In genomic region chr22:21665047-21665851, GRCh38 we compare ENCODE assay signal across 8 cellular contexts. TPM values are rescaled to one million over a fixed set of nuclear protein-coding genes. Genes with fewer than 3 reads are reported as not detected.
DNase-seq lines count a peak whose midpoint lies in the region; ATAC-seq, FAIRE-seq and TF ChIP-seq lines count a peak whose summit lies in the region.

No MANE protein-coding gene starts in this region.

- BruUV-seq in GM12878 (replicated peaks; lab: Mats Ljungman, UMichigan), result no TSS peak

- no peaks in the 10 kb centered on the region for H4K20me1 ChIP-seq in GM12878 (ENCODE audit: control insufficient read depth, insufficient read depth)

- H3K27ac ChIP-seq in cardiac muscle cell (no peak overlapping the region), GM12878 (ENCODE audit: control insufficient read depth, insufficient read depth) (peak overlapping the region; percentile 86), lung (ENCODE audit: low read depth in 1 of 2, low read length in 1 of 2) (peak overlapping the region; percentile 93 to 95), urinary bladder (ENCODE audit: low read depth) (peak overlapping the region; percentile 89)

- TF ChIP-seq RAD21 in GM12878 (IDR thresholded peaks at IDR 0.05; ENCODE audit: insufficient read depth, low read depth, low read length), result no peak

- POLR2A ChIA-PET in GM12878 (lab: Charles Lee), result interaction anchor here (1.8 to 2.0 kb wide), 2 partner anchors 13 to 19 kb away, joined by 5 to 6 read pairs; no protein-coding TSS in a partner anchor

- RAD21 ChIA-PET in GM12878 (lab: Charles Lee; ENCODE audit: unreplicated experiment), result interaction anchor here (1.0 to 1.2 kb wide), 2 partner anchors 19 to 36 kb away, joined by 3 to 5 read pairs; no protein-coding TSS in a partner anchor

- CTCF ChIA-PET in GM12878 (lab: Yijun Ruan, JAX), result interaction anchor here (0.7 to 1.3 kb wide), 4 partner anchors 18 to 287 kb away, joined by 3 to 9 read pairs (median 4); partner anchors contain the start of genes PPM1F and YDJC

- SMC1A ChIA-PET in GM12878 (lab: Charles Lee; ENCODE audit: uncharacterized antibody, unreplicated experiment), result interaction anchor here (0.8 to 0.9 kb wide), 3 partner anchors 19 to 24 kb away, joined by 3 read pairs; no protein-coding TSS in a partner anchor

- H3K9me3 ChIP-seq in cardiac muscle cell (ENCODE audit: low read depth) (no peaks in the 10 kb centered on the region), GM12878 (replicated peaks; ENCODE audit: control insufficient read depth, insufficient read depth, low read length) (no peaks in the 10 kb centered on the region), lung (ENCODE audit: control insufficient read depth in 2 of 2, insufficient read depth in 1 of 2, low read length in 1 of 2) (no peaks in the 10 kb centered on the region)

- ATAC-seq in Right ventricle myocardium inferior (no peak), GM12878 (no peak), lung (ENCODE audit: insufficient read depth, low FRiP score) (no peak), GM18909 (IDR thresholded peaks at IDR 0.05; ENCODE audit: poor library complexity, unreplicated experiment) (no peak)

- DNase-seq in cardiac muscle cell (ENCODE audit: low read depth in 1 of 2, low spot score in 1 of 2), result no peak
- DNase-seq in Right ventricle myocardium inferior (ENCODE audit: missing footprints), result no peak
- no peak for DNase-seq in GM12878 (ENCODE audit: low read depth, low spot score)
- no peak for DNase-seq in lung (ENCODE audit: low spot score)
- DNase-seq in GM12892 (ENCODE audit: insufficient read length), result no peak
- DNase-seq in SW 1271 (lab: John Stamatoyannopoulos, UW), result no peak

- no peak for TF ChIP-seq EP300 in GM12878 (IDR thresholded peaks at IDR 0.05; ENCODE audit: borderline replicate concordance in 1 of 2, control insufficient read depth in 1 of 2, low read depth in 2 of 2, low read length in 2 of 2)

- no peaks in the 10 kb centered on the region for H3K4me1 ChIP-seq in cardiac muscle cell (ENCODE audit: low read depth)
- no peaks in the 10 kb centered on the region for H3K4me1 ChIP-seq in GM12878 (ENCODE audit: control insufficient read depth, insufficient read depth, low read length)
- H3K4me1 ChIP-seq in lung (ENCODE audit: control insufficient read depth in 2 of 2, insufficient read depth in 2 of 2, low read length in 2 of 2), result peaks cover 0 to 4% of the 10 kb centered on the region in 2 donors
- no peaks in the 10 kb centered on the region for H3K4me1 ChIP-seq in urinary bladder (ENCODE audit: insufficient read depth)

- H3K27me3 ChIP-seq in cardiac muscle cell (no peaks in the 10 kb centered on the region), GM12878 (replicated peaks in 1 of 2; ENCODE audit: control insufficient read depth in 2 of 2, insufficient read depth in 2 of 2, low read length in 1 of 2) (no peaks in the 10 kb centered on the region), lung (ENCODE audit: control insufficient read depth, insufficient read depth) (no peaks in the 10 kb centered on the region)

- H3K4me3 ChIP-seq in cardiac muscle cell, result peak overlapping the region; percentile 60
- peak overlapping the region; percentile 71; the same call in 1 of the 2 replicates for H3K4me3 ChIP-seq in GM12878
- H3K4me3 ChIP-seq in lung, result peak overlapping the region; percentile 72
- H3K4me3 ChIP-seq in urinary bladder (ENCODE audit: low read depth, low read length), result peak overlapping the region; percentile 66

- TF ChIP-seq CTCF in cardiac muscle cell (IDR thresholded peaks at IDR 0.05; ENCODE audit: low read depth, low read length) (no peak), GM12878 (IDR thresholded peaks at IDR 0.05 in 2 of 3, conservative IDR thresholded peaks at IDR 0.05 in 1 of 3; ENCODE audit: control insufficient read depth in 2 of 3, extremely low read depth in 1 of 3, insufficient read depth in 1 of 3, low read depth in 3 of 3, low read length in 3 of 3) (no peak), lung (IDR thresholded peaks at IDR 0.05; ENCODE audit: control extremely low read depth, extremely low read depth) (no peak)

- H3K79me2 ChIP-seq in GM12878 (ENCODE audit: control insufficient read depth, insufficient read depth, low read length), result peaks cover 13% of the 10 kb centered on the region

- no peak overlapping the region; the same call in 1 of the 2 replicates for H3K9ac ChIP-seq in GM12878 (ENCODE audit: control insufficient read depth, insufficient read depth, low read length)

- TF ChIP-seq POLR2A in GM12878 (IDR thresholded peaks at IDR 0.05; ENCODE audit: low read depth, low read length), result no peak
- no peak for TF ChIP-seq POLR2A in GM12892 (IDR thresholded peaks at IDR 0.05; ENCODE audit: low read depth, low read length)

- FAIRE-seq in GM12878 (lab: Jason Lieb, UNC), result no peak
- no peak for FAIRE-seq in GM12892 (lab: Jason Lieb, UNC)

- WGBS in GM12878 (ENCODE audit: insufficient coverage, insufficient replicate concordance, low lambda C conversion rate, missing lambda C conversion rate), result 52% methylated on average over 26 of the region's 26 CpGs
- 70 to 77% methylated on average over 26 of the region's 26 CpGs for WGBS in lung, 2 donors
- 70% methylated on average over 26 of the region's 26 CpGs for WGBS in urinary bladder

- intact Hi-C loops in Right ventricle myocardium inferior (cut with DNase I), result no loop called here
- intact Hi-C loops in GM12878 (cut with micrococcal nuclease; ENCODE audit: unreplicated experiment), result no loop called here

- peak overlapping the region; percentile 23 for H3K4me2 ChIP-seq in GM12878 (ENCODE audit: control insufficient read depth, insufficient read depth)

- H3K36me3 ChIP-seq in cardiac muscle cell (no peaks in the 10 kb centered on the region), GM12878 (ENCODE audit: control insufficient read depth in 2 of 2, insufficient read depth in 2 of 2, low read length in 1 of 2) (no peaks in the 10 kb centered on the region), lung (ENCODE audit: control insufficient read depth in 2 of 2, insufficient read depth in 2 of 2, low read length in 2 of 2) (peaks cover 0 to 2% of the 10 kb centered on the region in 2 donors), urinary bladder (ENCODE audit: insufficient read depth) (no peaks in the 10 kb centered on the region)

- in situ Hi-C loops in GM12878 (cut with MboI), result no loop called here

- peak overlapping the region; percentile 89 for H2AFZ ChIP-seq in GM12878 (ENCODE audit: control insufficient read depth, low read depth, low read length)

RNA-seq across cellular contexts. Expression of gene PPIL2, which starts 0.6 kb away (rescaled TPM):
- total RNA-seq in cardiac muscle cell, result 23.3 and 29.2 TPM in 2 replicates
- 23.6 and 26.1 TPM in 2 replicates for polyA plus RNA-seq in cardiac muscle cell
- total RNA-seq in Right ventricle myocardium inferior, result 24.5 TPM
- 209 and 222 TPM in 2 replicates for total RNA-seq in GM12878 (2013; cell fraction: nucleolus; rRNA removed)
- total RNA-seq in GM12878 (2014; rRNA removed), result 27.5 and 32.3 TPM in 2 replicates
- 27.1 and 29.0 TPM in 2 replicates for total RNA-seq in GM12878 (2014; rRNA removed; fragmentation: Illumina TruSeq; extraction: Trizol)
- total RNA-seq in GM12878 (2021), result 45.1 and 47.3 TPM in 2 replicates
- polyA plus RNA-seq in GM12878 (2011; ENCODE audit: low read depth), result 15.9 TPM
- polyA plus RNA-seq in GM12878 (2011; rRNA removed), result 32.4 and 57.0 TPM in 2 replicates
- polyA plus RNA-seq in GM12878 (2011; cell fraction: cytosol; rRNA removed), result 52.5 and 59.8 TPM in 2 replicates
- 243 and 264 TPM in 2 replicates for polyA plus RNA-seq in GM12878 (2011; cell fraction: nucleus; rRNA removed)
- polyA plus RNA-seq in GM12878 (2012), result 30.2 and 32.0 TPM in 2 replicates
- 32.9 and 40.6 TPM in 2 replicates for polyA plus RNA-seq in GM12878 (2014; fragmentation: Illumina TruSeq; extraction: Trizol)
- polyA plus RNA-seq in GM12878 (2014; fragmentation: Nextera tagmentation; extraction: Ambion mirVana), result 1 to 10 TPM; 3.5 to 5.7 TPM
- polyA plus RNA-seq in GM12878 (2014; rRNA removed), result 56.8 and 63.5 TPM in 2 replicates
- polyA plus RNA-seq in GM12878 (2016; fragmentation: Nextera tagmentation; extraction: Ambion mirVana), result 10 to 100 TPM; 39.4 to 46.7 TPM
- 58.5 and 59.1 TPM in 2 replicates for polyA minus RNA-seq in GM12878 (2011; rRNA and poly(A)+ RNA removed)
- 11.9 and 12.9 TPM in 2 replicates for polyA minus RNA-seq in GM12878 (2011; cell fraction: cytosol; rRNA and poly(A)+ RNA removed)
- polyA minus RNA-seq in GM12878 (2011; cell fraction: nucleus; rRNA and poly(A)+ RNA removed), result 64.8 and 107 TPM in 2 replicates
- 10 to 100 TPM; 34.4 to 44.0 TPM for total RNA-seq in lung
- polyA plus RNA-seq in lung, result 10 to 100 TPM; 23.0 to 29.8 TPM
- 26.8 TPM for total RNA-seq in urinary bladder
- polyA plus RNA-seq in urinary bladder, result 26.3 TPM
- polyA plus RNA-seq in GM12892 (2012; ENCODE audit: missing spikeins), result 25.0 TPM

RNA-seq across cellular contexts. Expression of gene SDF2L1, which starts 23.1 kb away (rescaled TPM):
- 26.8 and 130 TPM in 2 replicates for total RNA-seq in cardiac muscle cell
- polyA plus RNA-seq in cardiac muscle cell, result 28.2 and 127 TPM in 2 replicates
- 20.7 TPM for total RNA-seq in Right ventricle myocardium inferior
- total RNA-seq in GM12878 (2013; cell fraction: nucleolus; rRNA removed), result 3.6 and 5.4 TPM in 2 replicates
- 70.2 and 109 TPM in 2 replicates for total RNA-seq in GM12878 (2014; rRNA removed)
- 12.9 and 17.1 TPM in 2 replicates for total RNA-seq in GM12878 (2014; rRNA removed; fragmentation: Illumina TruSeq; extraction: Trizol)
- 81.4 and 90.1 TPM in 2 replicates for total RNA-seq in GM12878 (2021)
- 15.5 TPM for polyA plus RNA-seq in GM12878 (2011; ENCODE audit: low read depth)
- 8.8 and 20.8 TPM in 2 replicates for polyA plus RNA-seq in GM12878 (2011; rRNA removed)
- 29.8 and 63.0 TPM in 2 replicates for polyA plus RNA-seq in GM12878 (2011; cell fraction: cytosol; rRNA removed)
- 16.4 and 22.6 TPM in 2 replicates for polyA plus RNA-seq in GM12878 (2011; cell fraction: nucleus; rRNA removed)
- polyA plus RNA-seq in GM12878 (2012), result 49.9 and 87.0 TPM in 2 replicates
- polyA plus RNA-seq in GM12878 (2014; fragmentation: Illumina TruSeq; extraction: Trizol), result 0.33 and 3.9 TPM in 2 replicates
- 10 to 100 TPM in 1 of 2 experiments, 1 to 10 TPM in 1; 3.0 to 17.8 TPM for polyA plus RNA-seq in GM12878 (2014; fragmentation: Nextera tagmentation; extraction: Ambion mirVana)
- polyA plus RNA-seq in GM12878 (2014; rRNA removed), result 97.9 and 134 TPM in 2 replicates
- 100 to 1,000 TPM; 191 to 214 TPM for polyA plus RNA-seq in GM12878 (2016; fragmentation: Nextera tagmentation; extraction: Ambion mirVana)
- polyA minus RNA-seq in GM12878 (2011; rRNA and poly(A)+ RNA removed), result 14.3 and 25.4 TPM in 2 replicates
- polyA minus RNA-seq in GM12878 (2011; cell fraction: cytosol; rRNA and poly(A)+ RNA removed), result 12.2 and 12.8 TPM in 2 replicates
- polyA minus RNA-seq in GM12878 (2011; cell fraction: nucleus; rRNA and poly(A)+ RNA removed), result 4.4 and 8.3 TPM in 2 replicates
- total RNA-seq in lung, result 100 to 1,000 TPM in 1 of 2 donors, 1 to 10 TPM in 1; 7.3 to 116 TPM
- 100 to 1,000 TPM in 1 of 2 donors, 10 to 100 TPM in 1; 40.0 to 200 TPM for polyA plus RNA-seq in lung
- total RNA-seq in urinary bladder, result 5.1 TPM
- polyA plus RNA-seq in urinary bladder, result 58.0 TPM
- 23.3 TPM for polyA plus RNA-seq in GM12892 (2012; ENCODE audit: missing spikeins)

RNA-seq across cellular contexts. Expression of gene CCDC116, which starts 32.7 kb away (rescaled TPM):
- total RNA-seq in cardiac muscle cell, result 0.57 and 0.70 TPM in 2 replicates
- polyA plus RNA-seq in cardiac muscle cell, result 0.17 and 0.94 TPM in 2 replicates
- 0.16 TPM for total RNA-seq in Right ventricle myocardium inferior
- 0.32 and 0.69 TPM in 2 replicates for total RNA-seq in GM12878 (2013; cell fraction: nucleolus; rRNA removed)
- 0.05 TPM in 1 of 2 replicates, not detected in the other for total RNA-seq in GM12878 (2014; rRNA removed)
- total RNA-seq in GM12878 (2014; rRNA removed; fragmentation: Illumina TruSeq; extraction: Trizol), result not detected in 2 replicates
- total RNA-seq in GM12878 (2021), result 0.18 and 0.29 TPM in 2 replicates
- not detected for polyA plus RNA-seq in GM12878 (2011; ENCODE audit: low read depth)
- polyA plus RNA-seq in GM12878 (2011; rRNA removed), result 0.04 TPM in 1 of 2 replicates, not detected in the other
- 0.09 and 0.13 TPM in 2 replicates for polyA plus RNA-seq in GM12878 (2011; cell fraction: cytosol; rRNA removed)
- 0.39 and 0.50 TPM in 2 replicates for polyA plus RNA-seq in GM12878 (2011; cell fraction: nucleus; rRNA removed)
- polyA plus RNA-seq in GM12878 (2012), result 0.06 TPM in 1 of 2 replicates, not detected in the other
- polyA plus RNA-seq in GM12878 (2014; fragmentation: Illumina TruSeq; extraction: Trizol), result 0.04 TPM in 1 of 2 replicates, not detected in the other
- polyA plus RNA-seq in GM12878 (2014; fragmentation: Nextera tagmentation; extraction: Ambion mirVana), result not detected
- 0.04 and 0.32 TPM in 2 replicates for polyA plus RNA-seq in GM12878 (2014; rRNA removed)
- polyA plus RNA-seq in GM12878 (2016; fragmentation: Nextera tagmentation; extraction: Ambion mirVana), result not detected
- 0.10 TPM in 1 of 2 replicates, not detected in the other for polyA minus RNA-seq in GM12878 (2011; rRNA and poly(A)+ RNA removed)
- not detected in 2 replicates for polyA minus RNA-seq in GM12878 (2011; cell fraction: cytosol; rRNA and poly(A)+ RNA removed)
- polyA minus RNA-seq in GM12878 (2011; cell fraction: nucleus; rRNA and poly(A)+ RNA removed), result 0.19 and 0.24 TPM in 2 replicates
- under 1 TPM; 0.71 to 0.74 TPM for total RNA-seq in lung
- polyA plus RNA-seq in lung, result under 1 TPM; 0.37 to 0.73 TPM
- 0.53 TPM for total RNA-seq in urinary bladder
- 0.37 TPM for polyA plus RNA-seq in urinary bladder
- not detected for polyA plus RNA-seq in GM12892 (2012; ENCODE audit: missing spikeins)

RNA-seq across cellular contexts. Expression of gene YDJC, which starts 35.4 kb away (rescaled TPM):
- total RNA-seq in cardiac muscle cell, result 42.0 and 42.5 TPM in 2 replicates
- polyA plus RNA-seq in cardiac muscle cell, result 31.2 and 31.8 TPM in 2 replicates
- total RNA-seq in Right ventricle myocardium inferior, result 5.4 TPM
- total RNA-seq in GM12878 (2013; cell fraction: nucleolus; rRNA removed), result 37.4 and 44.8 TPM in 2 replicates
- total RNA-seq in GM12878 (2014; rRNA removed), result 64.1 and 75.4 TPM in 2 replicates
- 10.1 and 12.0 TPM in 2 replicates for total RNA-seq in GM12878 (2014; rRNA removed; fragmentation: Illumina TruSeq; extraction: Trizol)
- total RNA-seq in GM12878 (2021), result 55.7 and 58.4 TPM in 2 replicates
- 4.8 TPM for polyA plus RNA-seq in GM12878 (2011; ENCODE audit: low read depth)
- 6.3 and 18.3 TPM in 2 replicates for polyA plus RNA-seq in GM12878 (2011; rRNA removed)
- polyA plus RNA-seq in GM12878 (2011; cell fraction: cytosol; rRNA removed), result 31.1 and 59.0 TPM in 2 replicates
- polyA plus RNA-seq in GM12878 (2011; cell fraction: nucleus; rRNA removed), result 60.2 and 70.8 TPM in 2 replicates
- 27.7 and 31.7 TPM in 2 replicates for polyA plus RNA-seq in GM12878 (2012)
- polyA plus RNA-seq in GM12878 (2014; fragmentation: Illumina TruSeq; extraction: Trizol), result 2.1 and 8.4 TPM in 2 replicates
- 1 to 10 TPM in 1 of 2 experiments, under 1 TPM in 1; 1.00 to 4.4 TPM for polyA plus RNA-seq in GM12878 (2014; fragmentation: Nextera tagmentation; extraction: Ambion mirVana)
- 72.1 and 83.6 TPM in 2 replicates for polyA plus RNA-seq in GM12878 (2014; rRNA removed)
- 10 to 100 TPM; 68.5 to 77.6 TPM for polyA plus RNA-seq in GM12878 (2016; fragmentation: Nextera tagmentation; extraction: Ambion mirVana)
- 5.0 and 15.1 TPM in 2 replicates for polyA minus RNA-seq in GM12878 (2011; rRNA and poly(A)+ RNA removed)
- polyA minus RNA-seq in GM12878 (2011; cell fraction: cytosol; rRNA and poly(A)+ RNA removed), result 8.5 and 15.4 TPM in 2 replicates
- 22.6 and 40.6 TPM in 2 replicates for polyA minus RNA-seq in GM12878 (2011; cell fraction: nucleus; rRNA and poly(A)+ RNA removed)
- 10 to 100 TPM; 11.0 to 26.2 TPM for total RNA-seq in lung
- 10 to 100 TPM; 36.5 to 41.1 TPM for polyA plus RNA-seq in lung
- 3.7 TPM for total RNA-seq in urinary bladder
- polyA plus RNA-seq in urinary bladder, result 26.4 TPM
- 5.6 TPM for polyA plus RNA-seq in GM12892 (2012; ENCODE audit: missing spikeins)
